ENCODE assay signal across 13 cellular contexts in genomic region chr2:157930728-157931127, GRCh38. TPM values are rescaled to one million over a fixed set of nuclear protein-coding genes. Genes with fewer than 3 reads are reported as not detected.
DNase-seq lines count a peak whose midpoint lies in the region; ATAC-seq and TF ChIP-seq lines count a peak whose summit lies in the region.
"Had no signal": no experiment of that assay in that cellular context is flagged by ENCODE, and none has a peak within 500 bp of the region (broad histone marks: within the 10 kb centered on the region; RNA-seq: fewer than 3 reads in every experiment).

No MANE protein-coding gene starts in this region.

- intact Hi-C loops in heart left ventricle (cut with DNase I), result no loop called here
- intact Hi-C loops in esophagus muscularis mucosa (cut with DNase I), result no loop called here

- no peaks in the 10 kb centered on the region for H3K36me3 ChIP-seq in heart left ventricle
- no peaks in the 10 kb centered on the region for H3K36me3 ChIP-seq in right atrium auricular region
- H3K36me3 ChIP-seq in esophagus muscularis mucosa, result no peaks in the 10 kb centered on the region
- H3K36me3 ChIP-seq: HAP-1 had no signal

- H3K27me3 ChIP-seq in heart left ventricle, result no peaks in the 10 kb centered on the region
- no peaks in the 10 kb centered on the region for H3K27me3 ChIP-seq in right atrium auricular region
- H3K27me3 ChIP-seq in esophagus muscularis mucosa, result no peaks in the 10 kb centered on the region

- TF ChIP-seq CTCF in heart left ventricle (IDR thresholded peaks at IDR 0.05) (no peak), right atrium auricular region (IDR thresholded peaks at IDR 0.05) (no peak), VCaP (conservative IDR thresholded peaks at IDR 0.05) (no peak), esophagus muscularis mucosa (IDR thresholded peaks at IDR 0.05) (no peak), omental fat pad (IDR thresholded peaks at IDR 0.05) (no peak)

- WGBS in heart left ventricle, 4 donors, result 39 to 59% (median 47%) methylated on average over 2 of the region's 2 CpGs
- WGBS in esophagus muscularis mucosa, result 46% methylated on average over 2 of the region's 2 CpGs

- DNase-seq in heart left ventricle, result no peak
- DNase-seq in right atrium auricular region (ENCODE audit: low spot score), result no peak
- peak; percentile 17 for DNase-seq in esophagus muscularis mucosa (ENCODE audit: extremely low spot score)
- no peak for DNase-seq in DMS53 treated with DMSO at 0.1 percent for 48 hours (lab: John Stamatoyannopoulos, UW; ENCODE audit: unreplicated experiment)
- DNase-seq in omental fat pad (ENCODE audit: low spot score), result no peak
- DNase-seq: C1 segment of cervical spinal cord, Calu3, COR-L47, DND-41, GOT3, HFFc6 had no signal

- TF ChIP-seq POLR2A in heart left ventricle (IDR thresholded peaks at IDR 0.05) (no peak), esophagus muscularis mucosa (IDR thresholded peaks at IDR 0.05; ENCODE audit: low read depth) (no peak)

- ATAC-seq in heart left ventricle, result peak; percentile 37 to 59 (median 43)
- ATAC-seq in omental fat pad (ENCODE audit: low FRiP score), result no peak

- TF ChIP-seq EP300 in esophagus muscularis mucosa (IDR thresholded peaks at IDR 0.05), result no peak

- H3K9me3 ChIP-seq in heart left ventricle, result peaks cover 0 to 5% (median 0%) of the 10 kb centered on the region in 12 donors
- no peaks in the 10 kb centered on the region for H3K9me3 ChIP-seq in right atrium auricular region
- H3K9me3 ChIP-seq in esophagus muscularis mucosa, result no peaks in the 10 kb centered on the region

- no peak overlapping the region for H3K27ac ChIP-seq in heart left ventricle
- no peak overlapping the region for H3K27ac ChIP-seq in right atrium auricular region
- H3K27ac ChIP-seq in VCaP, result peak overlapping the region; percentile 42
- no peak overlapping the region for H3K27ac ChIP-seq in esophagus muscularis mucosa (replicated peaks in 1 of 4)

- H3K4me1 ChIP-seq in heart left ventricle (no peaks in the 10 kb centered on the region), right atrium auricular region (no peaks in the 10 kb centered on the region), esophagus muscularis mucosa (no peaks in the 10 kb centered on the region)

- H3K4me3 ChIP-seq in heart left ventricle, result no peak overlapping the region
- H3K4me3 ChIP-seq in right atrium auricular region, result no peak overlapping the region
- H3K4me3 ChIP-seq in esophagus muscularis mucosa, result no peak overlapping the region
- H3K4me3 ChIP-seq: HAP-1 had no signal

RNA-seq across cellular contexts. Expression of gene ACVR1, which starts 54.6 kb away (rescaled TPM):
- total RNA-seq in heart left ventricle (10 to 100 TPM; 15.3 to 37.6 (median 23.9) TPM), right atrium auricular region (10 to 100 TPM; 34.5 to 36.8 TPM), esophagus muscularis mucosa (10 to 100 TPM; 25.2 to 39.1 (median 32.3) TPM), omental fat pad (10 to 100 TPM; 22.7 to 37.7 (median 28.2) TPM)
- polyA plus RNA-seq in heart left ventricle, result 10 to 100 TPM in 1 of 2 donors, 1 to 10 TPM in 1; 5.6 to 26.3 TPM
